8 cellular contexts compared by ENCODE assay signal in the genomic region with DNA sequence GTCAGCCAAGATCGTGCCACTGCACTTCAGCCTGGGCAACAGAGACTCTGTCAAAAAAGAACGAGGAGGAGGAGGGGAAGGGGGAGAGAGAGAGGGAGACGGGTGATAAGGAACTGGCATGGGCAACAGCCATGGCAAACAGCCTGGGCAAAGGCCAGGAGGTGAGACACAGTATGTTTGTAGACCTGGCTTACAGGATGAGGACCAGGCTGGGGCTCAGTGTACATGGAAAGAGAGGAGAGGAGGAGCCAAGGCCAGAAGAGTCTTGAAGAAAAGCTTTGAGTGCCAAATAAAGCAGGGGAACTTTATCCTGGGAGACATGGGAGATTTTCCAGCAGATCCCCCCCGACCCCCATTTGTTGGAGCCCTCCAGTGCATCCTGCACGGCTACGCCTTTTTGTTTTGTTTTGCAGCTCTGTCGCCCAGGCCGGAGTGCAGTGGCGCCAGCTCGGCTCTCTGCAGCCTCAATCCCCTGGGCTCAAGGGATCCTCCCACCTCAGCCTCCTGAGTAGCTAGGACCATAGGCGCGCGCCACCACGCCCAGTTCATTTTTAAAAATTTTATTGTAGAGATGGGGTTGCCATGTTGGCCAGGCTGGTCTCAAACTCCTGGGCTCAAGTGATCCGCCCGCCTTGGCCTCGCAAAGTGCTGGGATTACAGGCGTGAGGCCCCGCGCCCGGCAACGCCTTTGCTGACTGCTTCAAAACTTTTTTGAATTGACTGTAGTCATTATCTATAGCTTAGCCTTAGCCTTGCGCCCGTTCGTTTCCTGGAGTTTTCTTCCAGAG. TPM values are rescaled to one million over a fixed set of nuclear protein-coding genes. Genes with fewer than 3 reads are reported as not detected.
DNase-seq lines count a peak whose midpoint lies in the region; ATAC-seq and TF ChIP-seq lines count a peak whose summit lies in the region.

No MANE protein-coding gene starts in this region.

- WGBS in H9 (ENCODE audit: extremely low coverage, insufficient read length, low lambda C conversion rate): no CpG with 5 or more reads among the region's 25 CpGs

- intact Hi-C loops in sciatic nerve (cut with DNase I): no loop called here

- no peak overlapping the region for H3K56ac ChIP-seq in H9 (ENCODE audit: insufficient read length, low read depth, low read length)

- H3K79me2 ChIP-seq in H9 (ENCODE audit: insufficient read depth, low read length): peaks cover 27% of the 10 kb centered on the region; the same call in 1 of the 2 replicates

- no peak overlapping the region for H4K5ac ChIP-seq in H9 (ENCODE audit: insufficient read length, low read depth, low read length)

- peaks cover 9% of the 10 kb centered on the region; the same call in 1 of the 2 replicates for H3K4me1 ChIP-seq in H9 (ENCODE audit: insufficient read depth, low read length)
- peaks cover 20% of the 10 kb centered on the region for H3K4me1 ChIP-seq in iPS-18a (ENCODE audit: control insufficient read depth, low read depth, low read length)

- peak overlapping the region; percentile 97 for H3K27ac ChIP-seq in 22Rv1
- peak overlapping the region; percentile 62 for H3K27ac ChIP-seq in H9 (ENCODE audit: insufficient read length, low read depth, low read length)
- H3K27ac ChIP-seq in iPS-18a (ENCODE audit: low read length): peak overlapping the region; percentile 83

- DNase-seq in H9: peak; percentile 50
- DNase-seq in activated naive CD8-positive, alpha-beta T cell treated with anti-CD3 and anti-CD28 coated beads, Interleukin-2, amount 50 U/mL, for 24 hours: peak; percentile 18
- no peak for DNase-seq in stimulated activated naive B cell treated with anti-CD40 and anti-IgM and Interleukin-4, amounts not matched to agents 10 μg/mL and 1 μg/mL and 100 μg/mL, for 72 hours
- DNase-seq in sciatic nerve (ENCODE audit: low spot score): no peak
- no peak for DNase-seq in NCI-H510A (lab: John Stamatoyannopoulos, UW)

- no peak overlapping the region for H2BK15ac ChIP-seq in H9 (ENCODE audit: low read depth, low read length)

- no peak overlapping the region for H2BK20ac ChIP-seq in H9 (ENCODE audit: low read depth, low read length, poor library complexity, severe bottlenecking)

- H2AK5ac ChIP-seq in H9 (ENCODE audit: insufficient read length, low read length): no peak overlapping the region

- H4K20me1 ChIP-seq in H9 (ENCODE audit: control insufficient read depth, insufficient read depth, insufficient read length): no peaks in the 10 kb centered on the region

- H3K79me1 ChIP-seq in H9 (ENCODE audit: insufficient read depth, low read depth, low read length, poor library complexity, severe bottlenecking): peaks cover 4% of the 10 kb centered on the region

- H3K18ac ChIP-seq in H9 (ENCODE audit: insufficient read length, low read depth, low read length): peak overlapping the region; percentile 52

- no peaks in the 10 kb centered on the region for H3K9me3 ChIP-seq in H9 (ENCODE audit: control insufficient read depth, low read depth, low read length)
- H3K9me3 ChIP-seq in iPS-18a (ENCODE audit: control insufficient read depth, low read depth, low read length): no peaks in the 10 kb centered on the region

- peak overlapping the region; percentile 99 to 100 (median 99) for H3K27ac Mint-ChIP-seq in H9
- peak overlapping the region; percentile 98 for H3K27ac Mint-ChIP-seq in activated naive CD8-positive, alpha-beta T cell treated with anti-CD3 and anti-CD28 coated beads, Interleukin-2, amount 50 U/mL, for 24 hours
- H3K27ac Mint-ChIP-seq in stimulated activated naive B cell treated with anti-CD40 and anti-IgM and Interleukin-4, amounts not matched to agents 10 μg/mL and 1 μg/mL and 100 μg/mL, for 72 hours: peak overlapping the region; percentile 100

- H2AFZ ChIP-seq in H9 (ENCODE audit: low read length): no peak overlapping the region

- no peaks in the 10 kb centered on the region for H3K27me3 Mint-ChIP-seq in H9 (ENCODE audit: low read depth)
- peaks cover 3% of the 10 kb centered on the region for H3K27me3 Mint-ChIP-seq in activated naive CD8-positive, alpha-beta T cell treated with anti-CD3 and anti-CD28 coated beads, Interleukin-2, amount 50 U/mL, for 24 hours
- no peaks in the 10 kb centered on the region for H3K27me3 Mint-ChIP-seq in stimulated activated naive B cell treated with anti-CD40 and anti-IgM and Interleukin-4, amounts not matched to agents 10 μg/mL and 1 μg/mL and 100 μg/mL, for 72 hours

- H4K8ac ChIP-seq in H9 (replicated peaks; ENCODE audit: insufficient read length, low read depth, low read length): no peak overlapping the region

- peak overlapping the region; percentile 92 to 95 for H3K4me3 Mint-ChIP-seq in H9
- peak overlapping the region; percentile 96 for H3K4me3 Mint-ChIP-seq in activated naive CD8-positive, alpha-beta T cell treated with anti-CD3 and anti-CD28 coated beads, Interleukin-2, amount 50 U/mL, for 24 hours
- peak overlapping the region; percentile 85 to 87 for H3K4me3 Mint-ChIP-seq in stimulated activated naive B cell treated with anti-CD40 and anti-IgM and Interleukin-4, amounts not matched to agents 10 μg/mL and 1 μg/mL and 100 μg/mL, for 72 hours

- H2BK12ac ChIP-seq in H9 (ENCODE audit: insufficient read length, low read depth, low read length): no peak overlapping the region

- H3K23me2 ChIP-seq in H9 (ENCODE audit: insufficient read length, low read depth, low read length, poor library complexity, severe bottlenecking): peaks cover 21% of the 10 kb centered on the region

- H2BK120ac ChIP-seq in H9 (ENCODE audit: low read depth, low read length, poor library complexity, severe bottlenecking): no peak overlapping the region

- H3K27me3 ChIP-seq in H9 (ENCODE audit: insufficient read depth, low read length): no peaks in the 10 kb centered on the region
- H3K27me3 ChIP-seq in iPS-18a (ENCODE audit: control insufficient read depth, insufficient read depth, low read length): no peaks in the 10 kb centered on the region

- H3K4me1 Mint-ChIP-seq in H9: peaks cover 39 to 48% of the 10 kb centered on the region in 2 experiments
- H3K4me1 Mint-ChIP-seq in activated naive CD8-positive, alpha-beta T cell treated with anti-CD3 and anti-CD28 coated beads, Interleukin-2, amount 50 U/mL, for 24 hours: peaks cover 56% of the 10 kb centered on the region
- peaks cover 24 to 43% of the 10 kb centered on the region in 2 donors for H3K4me1 Mint-ChIP-seq in stimulated activated naive B cell treated with anti-CD40 and anti-IgM and Interleukin-4, amounts not matched to agents 10 μg/mL and 1 μg/mL and 100 μg/mL, for 72 hours

- peak overlapping the region; percentile 81 for H3K4me3 ChIP-seq in iPS-18a (ENCODE audit: low read length)

- no peak overlapping the region for H4K91ac ChIP-seq in H9 (ENCODE audit: insufficient read length, low read depth, low read length)

- peaks cover 10% of the 10 kb centered on the region for H3K36me3 ChIP-seq in iPS-18a (ENCODE audit: control insufficient read depth, low read depth, low read length)

- peaks cover 8 to 21% (median 8%) of the 10 kb centered on the region in 3 experiments; a peak in 6 of 7 replicates for H3K36me3 Mint-ChIP-seq in H9 (ENCODE audit: insufficient read depth in 1 of 3, low read depth in 3 of 3)
- peaks cover 27% of the 10 kb centered on the region for H3K36me3 Mint-ChIP-seq in activated naive CD8-positive, alpha-beta T cell treated with anti-CD3 and anti-CD28 coated beads, Interleukin-2, amount 50 U/mL, for 24 hours (ENCODE audit: low read depth)
- peaks cover 14 to 23% of the 10 kb centered on the region in 2 donors for H3K36me3 Mint-ChIP-seq in stimulated activated naive B cell treated with anti-CD40 and anti-IgM and Interleukin-4, amounts not matched to agents 10 μg/mL and 1 μg/mL and 100 μg/mL, for 72 hours

- H2BK5ac ChIP-seq in H9 (ENCODE audit: insufficient read length, low read length): no peak overlapping the region

- no peak overlapping the region for H3K4ac ChIP-seq in H9 (ENCODE audit: low read depth, low read length)

- TF ChIP-seq CTCF in 22Rv1 (IDR thresholded peaks at IDR 0.05) (no peak), H9 (conservative IDR thresholded peaks at IDR 0.05) (no peak)

- no peak overlapping the region for H3T11ph ChIP-seq in H9 (ENCODE audit: low read length)

- no peak overlapping the region for H3K23ac ChIP-seq in H9 (ENCODE audit: insufficient read length, low read depth, low read length)

- H3K14ac ChIP-seq in H9 (ENCODE audit: insufficient read depth, low read length): peak overlapping the region; percentile 91; the same call in 1 of the 2 replicates

- H3K4me2 ChIP-seq in H9 (ENCODE audit: insufficient read depth, insufficient read length, low read length): peak overlapping the region; percentile 37

- no peaks in the 10 kb centered on the region; a peak in 1 of 5 replicates for H3K9me3 Mint-ChIP-seq in H9
- H3K9me3 Mint-ChIP-seq in activated naive CD8-positive, alpha-beta T cell treated with anti-CD3 and anti-CD28 coated beads, Interleukin-2, amount 50 U/mL, for 24 hours: no peaks in the 10 kb centered on the region
- H3K9me3 Mint-ChIP-seq in stimulated activated naive B cell treated with anti-CD40 and anti-IgM and Interleukin-4, amounts not matched to agents 10 μg/mL and 1 μg/mL and 100 μg/mL, for 72 hours: no peaks in the 10 kb centered on the region

- ATAC-seq in activated naive CD8-positive, alpha-beta T cell treated with anti-CD3 and anti-CD28 coated beads, Interleukin-2, amount 50 U/mL, for 24 hours: no peak
- ATAC-seq in stimulated activated naive B cell treated with anti-CD40 and anti-IgM and Interleukin-4, amounts not matched to agents 10 μg/mL and 1 μg/mL and 100 μg/mL, for 72 hours (replicated peaks): no peak
- ATAC-seq in sciatic nerve: no peak
- no peak for ATAC-seq in HG03025 (IDR thresholded peaks at IDR 0.05; ENCODE audit: low FRiP score, unreplicated experiment)

- H3K9ac ChIP-seq in H9 (ENCODE audit: extremely low read depth, insufficient read length, low read length): peak overlapping the region; percentile 68
- peak overlapping the region; percentile 78 for H3K9ac ChIP-seq in iPS-18a (ENCODE audit: low read length)

RNA-seq across cellular contexts. Expression of a gene that starts 1.2 kb away (rescaled TPM):
- total RNA-seq in H9 (2021) (89.8 and 92.5 TPM in 2 replicates), sciatic nerve (96.3 TPM)

RNA-seq across cellular contexts. Expression of a gene that starts 43.1 kb away (rescaled TPM):
- total RNA-seq in H9 (2021) (65.0 and 66.2 TPM in 2 replicates), sciatic nerve (21.4 TPM)

Comparison
In these comparisons a context has a peak if more than half of its experiments do, and no peak if none do; other contexts are left out.
1. DNase-seq: peak in H9 (single experiment) and activated naive CD8-positive, alpha-beta T cell treated with anti-CD3 and anti-CD28 coated beads, Interleukin-2, amount 50 U/mL, for 24 hours (single experiment); none in stimulated activated naive B cell treated with anti-CD40 and anti-IgM and Interleukin-4, amounts not matched to agents 10 μg/mL and 1 μg/mL and 100 μg/mL, for 72 hours (single experiment), sciatic nerve (single experiment) and NCI-H510A (single experiment).
2. Peak in every context shown above with its lines, with median percentiles within 50 percentile points of each other: H3K27ac ChIP-seq, H3K27ac Mint-ChIP-seq and H3K4me3 Mint-ChIP-seq.